Comparison of ENCODE assay signal across 2 cellular contexts in the genomic region with DNA sequence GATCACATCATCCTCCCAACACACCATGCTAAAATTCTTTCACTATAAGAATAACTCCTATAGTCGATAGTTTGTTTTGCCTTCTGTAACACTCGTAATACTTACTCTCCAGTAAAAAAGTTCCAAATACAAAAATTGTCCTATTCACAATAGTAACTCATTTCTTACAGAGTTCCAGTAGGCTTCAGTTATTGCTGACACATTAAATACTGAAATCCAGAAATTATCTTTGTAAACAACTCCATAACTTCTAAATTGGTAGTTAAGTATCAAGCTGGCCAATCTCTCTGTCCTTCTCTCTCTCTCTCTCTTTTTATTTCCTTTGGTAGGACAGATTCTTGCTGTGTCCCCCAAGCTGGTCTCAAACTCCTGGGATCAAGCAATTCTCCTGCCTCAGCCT.
TF ChIP-seq lines count a peak whose summit lies in the region.

No MANE protein-coding gene starts in this region.

TF ChIP-seq in HepG2, 621 proteins besides CTCF, POLR2A, EP300 and RAD21:
- TF ChIP-seq KDM5B (CRISPR knock-in tag; IDR thresholded peaks at IDR 0.05; ENCODE audit: borderline replicate concordance) (no peak), SAFB2 (CRISPR knock-in tag; IDR thresholded peaks at IDR 0.05; ENCODE audit: borderline replicate concordance, low read depth) (no peak), MAFF (IDR thresholded peaks at IDR 0.05; ENCODE audit: low read depth, low read length) (peak; percentile 51; the same call in 1 of the 2 replicates), ZNF180 (CRISPR knock-in tag; IDR thresholded peaks at IDR 0.05; ENCODE audit: borderline replicate concordance, low read depth) (no peak), MAFK (conservative IDR thresholded peaks at IDR 0.05 in 1 of 2, IDR thresholded peaks at IDR 0.05 in 1 of 2; ENCODE audit: low read length in 2 of 2) (peak; percentile 57 to 78)
- TF ChIP-seq, protein P1, sequence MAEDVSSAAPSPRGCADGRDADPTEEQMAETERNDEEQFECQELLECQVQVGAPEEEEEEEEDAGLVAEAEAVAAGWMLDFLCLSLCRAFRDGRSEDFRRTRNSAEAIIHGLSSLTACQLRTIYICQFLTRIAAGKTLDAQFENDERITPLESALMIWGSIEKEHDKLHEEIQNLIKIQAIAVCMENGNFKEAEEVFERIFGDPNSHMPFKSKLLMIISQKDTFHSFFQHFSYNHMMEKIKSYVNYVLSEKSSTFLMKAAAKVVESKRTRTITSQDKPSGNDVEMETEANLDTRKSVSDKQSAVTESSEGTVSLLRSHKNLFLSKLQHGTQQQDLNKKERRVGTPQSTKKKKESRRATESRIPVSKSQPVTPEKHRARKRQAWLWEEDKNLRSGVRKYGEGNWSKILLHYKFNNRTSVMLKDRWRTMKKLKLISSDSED (CRISPR knock-in tag; IDR thresholded peaks at IDR 0.05): no peak
- TF ChIP-seq, protein P2, sequence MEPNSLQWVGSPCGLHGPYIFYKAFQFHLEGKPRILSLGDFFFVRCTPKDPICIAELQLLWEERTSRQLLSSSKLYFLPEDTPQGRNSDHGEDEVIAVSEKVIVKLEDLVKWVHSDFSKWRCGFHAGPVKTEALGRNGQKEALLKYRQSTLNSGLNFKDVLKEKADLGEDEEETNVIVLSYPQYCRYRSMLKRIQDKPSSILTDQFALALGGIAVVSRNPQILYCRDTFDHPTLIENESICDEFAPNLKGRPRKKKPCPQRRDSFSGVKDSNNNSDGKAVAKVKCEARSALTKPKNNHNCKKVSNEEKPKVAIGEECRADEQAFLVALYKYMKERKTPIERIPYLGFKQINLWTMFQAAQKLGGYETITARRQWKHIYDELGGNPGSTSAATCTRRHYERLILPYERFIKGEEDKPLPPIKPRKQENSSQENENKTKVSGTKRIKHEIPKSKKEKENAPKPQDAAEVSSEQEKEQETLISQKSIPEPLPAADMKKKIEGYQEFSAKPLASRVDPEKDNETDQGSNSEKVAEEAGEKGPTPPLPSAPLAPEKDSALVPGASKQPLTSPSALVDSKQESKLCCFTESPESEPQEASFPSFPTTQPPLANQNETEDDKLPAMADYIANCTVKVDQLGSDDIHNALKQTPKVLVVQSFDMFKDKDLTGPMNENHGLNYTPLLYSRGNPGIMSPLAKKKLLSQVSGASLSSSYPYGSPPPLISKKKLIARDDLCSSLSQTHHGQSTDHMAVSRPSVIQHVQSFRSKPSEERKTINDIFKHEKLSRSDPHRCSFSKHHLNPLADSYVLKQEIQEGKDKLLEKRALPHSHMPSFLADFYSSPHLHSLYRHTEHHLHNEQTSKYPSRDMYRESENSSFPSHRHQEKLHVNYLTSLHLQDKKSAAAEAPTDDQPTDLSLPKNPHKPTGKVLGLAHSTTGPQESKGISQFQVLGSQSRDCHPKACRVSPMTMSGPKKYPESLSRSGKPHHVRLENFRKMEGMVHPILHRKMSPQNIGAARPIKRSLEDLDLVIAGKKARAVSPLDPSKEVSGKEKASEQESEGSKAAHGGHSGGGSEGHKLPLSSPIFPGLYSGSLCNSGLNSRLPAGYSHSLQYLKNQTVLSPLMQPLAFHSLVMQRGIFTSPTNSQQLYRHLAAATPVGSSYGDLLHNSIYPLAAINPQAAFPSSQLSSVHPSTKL (CRISPR knock-in tag; IDR thresholded peaks at IDR 0.05): no peak
TF ChIP-seq in HepG2: peak in this region for 2.

TF ChIP-seq in H1, 55 proteins besides CTCF, POLR2A, EP300 and RAD21:
- TF ChIP-seq SIX5 (IDR thresholded peaks at IDR 0.05; ENCODE audit: low read depth, low read length) (no peak), NANOG (IDR thresholded peaks at IDR 0.05; ENCODE audit: insufficient read depth, low read depth, low read length, poor library complexity, severe bottlenecking) (no peak), MAFK (IDR thresholded peaks at IDR 0.05; ENCODE audit: low read depth, low read length) (no peak), HDAC6 (IDR thresholded peaks at IDR 0.05; ENCODE audit: low read depth, low read length) (no peak), TCF12 (IDR thresholded peaks at IDR 0.05; ENCODE audit: low read depth, low read length) (no peak), EZH2 (IDR thresholded peaks at IDR 0.05; ENCODE audit: low read depth, low read length, severe bottlenecking) (no peak), KDM1A (IDR thresholded peaks at IDR 0.05; ENCODE audit: borderline replicate concordance, low read length) (no peak), GTF2F1 (IDR thresholded peaks at IDR 0.05; ENCODE audit: borderline replicate concordance, low read depth, low read length) (no peak), TEAD4 (IDR thresholded peaks at IDR 0.05; ENCODE audit: low read depth, low read length) (no peak), GABPA (IDR thresholded peaks at IDR 0.05; ENCODE audit: borderline replicate concordance, insufficient read depth, low read length) (no peak), SRF (IDR thresholded peaks at IDR 0.05; ENCODE audit: low read depth, low read length) (no peak), BCL11A (IDR thresholded peaks at IDR 0.05; ENCODE audit: low read depth in 2 of 2, low read length in 2 of 2) (no peak), CBX8 (IDR thresholded peaks at IDR 0.05; ENCODE audit: borderline replicate concordance, low read depth, low read length) (no peak), SIRT6 (IDR thresholded peaks at IDR 0.05; ENCODE audit: low read length) (no peak), EGR1 (IDR thresholded peaks at IDR 0.05; ENCODE audit: borderline replicate concordance, low read depth, low read length) (no peak)
- TF ChIP-seq, protein P3, sequence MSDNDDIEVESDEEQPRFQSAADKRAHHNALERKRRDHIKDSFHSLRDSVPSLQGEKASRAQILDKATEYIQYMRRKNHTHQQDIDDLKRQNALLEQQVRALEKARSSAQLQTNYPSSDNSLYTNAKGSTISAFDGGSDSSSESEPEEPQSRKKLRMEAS (IDR thresholded peaks at IDR 0.05): no peak
